Comparison of ENCODE assay signal across 13 cellular contexts in genomic region chr15:93020976-93021772, GRCh38.
DNase-seq lines count a peak whose midpoint lies in the region; ATAC-seq and TF ChIP-seq lines count a peak whose summit lies in the region.
"Had no signal": no experiment of that assay in that cellular context is flagged by ENCODE, and none has a peak within 500 bp of the region (broad histone marks: within the 10 kb centered on the region; RNA-seq: fewer than 3 reads in every experiment).

No MANE protein-coding gene starts in this region.

- H3K4me1 ChIP-seq in neutrophil (ENCODE audit: control insufficient read depth in 1 of 2, insufficient read depth in 1 of 2, low read depth in 1 of 2, low read length in 1 of 2), result peaks cover 18 to 19% of the 10 kb centered on the region in 2 experiments
- H3K4me1 ChIP-seq: thyroid gland had no signal

- no peak overlapping the region for H3K4me3 ChIP-seq in neutrophil (ENCODE audit: low read depth in 1 of 2, low read length in 1 of 2)
- H3K4me3 ChIP-seq: thyroid gland had no signal

- no peaks in the 10 kb centered on the region for H3K9me3 ChIP-seq in neutrophil
- H3K9me3 ChIP-seq: thyroid gland had no signal

- H3K27me3 ChIP-seq in neutrophil, result no peaks in the 10 kb centered on the region
- H3K27me3 ChIP-seq: thyroid gland had no signal

- peak; percentile 79 to 83 for ATAC-seq in activated CD4-positive, CD25-positive, alpha-beta regulatory T cell treated with anti-CD3 and anti-CD28 coated beads, Interleukin-2, amount 50 U/mL, for 24 hours
- ATAC-seq in GM21786 (IDR thresholded peaks at IDR 0.05; ENCODE audit: unreplicated experiment) (peak; percentile 81), HG03442 (IDR thresholded peaks at IDR 0.05; ENCODE audit: unreplicated experiment) (peak; percentile 74)
- ATAC-seq: Panc1 had no signal

- no peak for TF ChIP-seq CTCF in neutrophil (IDR thresholded peaks at IDR 0.05)

- peak overlapping the region; percentile 28 for H3K27ac ChIP-seq in neutrophil
- H3K27ac ChIP-seq: thyroid gland had no signal

- peaks cover 91% of the 10 kb centered on the region for H3K36me3 ChIP-seq in neutrophil

- no peak for DNase-seq in activated CD4-positive, CD25-positive, alpha-beta regulatory T cell (lab: John Stamatoyannopoulos, UW)
- DNase-seq in putamen (ENCODE audit: low spot score) (no peak), DMS153 (lab: John Stamatoyannopoulos, UW) (no peak), NCI-H187 treated with DMSO at 0.1 percent for 48 hours (lab: John Stamatoyannopoulos, UW) (no peak)
- DNase-seq: 8988T; NCI-H1048; stimulated activated CD4-positive, alpha-beta T cell treated with anti-CD3 and anti-CD28 coated beads, Interleukin-1b, Interleukin-23, amount 100 ng/mL, for 48 hours; thyroid gland had no signal
